Comparison of ENCODE assay signal across 31 cellular contexts in genomic region chr3:55009372-55009771, GRCh38.
"Had no signal": no experiment of that assay in that cellular context is flagged by ENCODE, and none has a peak within 500 bp of the region (broad histone marks: within the 10 kb centered on the region; RNA-seq: fewer than 3 reads in every experiment).

No MANE protein-coding gene starts in this region.

- H3K9me3 ChIP-seq: ascending aorta, breast epithelium, esophagus muscularis mucosa, gastrocnemius medialis had no signal

- H3K4me1 ChIP-seq: ascending aorta, breast epithelium, esophagus muscularis mucosa, foreskin keratinocyte, gastrocnemius medialis had no signal

- H3K36me3 ChIP-seq: ascending aorta, breast epithelium, esophagus muscularis mucosa, gastrocnemius medialis had no signal

- H3K27ac ChIP-seq: ascending aorta, breast epithelium, coronary artery, esophagus muscularis mucosa, foreskin keratinocyte, gastrocnemius medialis had no signal

- H3K27me3 Mint-ChIP-seq: activated CD4-positive, alpha-beta memory T cell treated with anti-CD3 and anti-CD28 coated beads for 36 hours; activated CD4-positive, alpha-beta T cell treated with anti-CD3 and anti-CD28 coated beads, Interleukin-2, amount 10 ng/mL, durations not matched to agents 24 days and 14 days; activated CD8-positive, alpha-beta memory T cell treated with anti-CD3 and anti-CD28 coated beads, Interleukin-2, amount 10 ng/mL, durations not matched to agents 7 days and 5 days; activated naive CD8-positive, alpha-beta T cell treated with anti-CD3 and anti-CD28 coated beads, Interleukin-2, amount 10 ng/mL, durations not matched to agents 7 days and 5 days; central memory CD8-positive, alpha-beta T cell; dendritic cell treated with granulocyte-macrophage colony-stimulating factor and Interleukin-4, amounts not matched to agents 40 ng/mL and 50 ng/mL, for 4 days; effector memory CD8-positive, alpha-beta T cell had no signal

- H3K36me3 Mint-ChIP-seq: activated CD4-positive, alpha-beta memory T cell treated with anti-CD3 and anti-CD28 coated beads for 36 hours; activated CD8-positive, alpha-beta memory T cell treated with anti-CD3 and anti-CD28 coated beads, Interleukin-2, amount 10 ng/mL, durations not matched to agents 7 days and 5 days; activated naive CD4-positive, alpha-beta T cell treated with anti-CD3 and anti-CD28 coated beads, Interleukin-2, amount 10 ng/mL, durations not matched to agents 7 days and 5 days; activated naive CD4-positive, alpha-beta T cell treated with anti-CD3 and anti-CD28 coated beads, Interleukin-2, amount 50 U/mL, for 72 hours; activated naive CD8-positive, alpha-beta T cell treated with anti-CD3 and anti-CD28 coated beads, Interleukin-2, amount 10 ng/mL, durations not matched to agents 7 days and 5 days; brain had no signal

- ATAC-seq: activated CD4-positive, alpha-beta T cell treated with anti-CD3 and anti-CD28 coated beads for 36 hours; activated CD8-positive, alpha-beta memory T cell treated with anti-CD3 and anti-CD28 coated beads, Interleukin-2, amount 10 ng/mL, durations not matched to agents 7 days and 5 days; activated CD8-positive, alpha-beta T cell treated with anti-CD3 and anti-CD28 coated beads, Interleukin-2, amount 10 ng/mL, durations not matched to agents 7 days and 5 days; activated naive CD4-positive, alpha-beta T cell treated with anti-CD3 and anti-CD28 coated beads, Interleukin-2, amount 50 U/mL, for 72 hours; effector memory CD8-positive, alpha-beta T cell; foreskin keratinocyte; gastrocnemius medialis had no signal

- H3K27me3 ChIP-seq: ascending aorta, breast epithelium, esophagus muscularis mucosa, foreskin keratinocyte, gastrocnemius medialis had no signal

- DNase-seq: activated CD4-positive, alpha-beta memory T cell treated with anti-CD3 and anti-CD28 coated beads for 36 hours; activated CD4-positive, alpha-beta T cell treated with anti-CD3 and anti-CD28 coated beads for 36 hours; activated CD4-positive, alpha-beta T cell treated with anti-CD3 and anti-CD28 coated beads, Interleukin-2, amount 10 ng/mL, durations not matched to agents 24 days and 14 days; activated CD4-positive, CD25-positive, alpha-beta regulatory T cell; activated CD4-positive, CD25-positive, alpha-beta regulatory T cell treated with anti-CD3 and anti-CD28 coated beads, Interleukin-2, amount 50 U/mL, for 72 hours; activated CD8-positive, alpha-beta memory T cell treated with anti-CD3 and anti-CD28 coated beads, Interleukin-2, amount 10 ng/mL, durations not matched to agents 7 days and 5 days; activated CD8-positive, alpha-beta memory T cell treated with anti-CD3 and anti-CD28 coated beads, Interleukin-2, amount 50 U/mL, for 4 hours; activated CD8-positive, alpha-beta T cell treated with anti-CD3 and anti-CD28 coated beads, Interleukin-2, amount 10 ng/mL, durations not matched to agents 7 days and 5 days; activated gamma-delta T cell; activated naive CD4-positive, alpha-beta T cell; activated naive CD4-positive, alpha-beta T cell treated with anti-CD3 and anti-CD28 coated beads, Interleukin-2, amount 10 ng/mL, durations not matched to agents 7 days and 5 days; activated naive CD8-positive, alpha-beta T cell treated with anti-CD3 and anti-CD28 coated beads, Interleukin-2, amount 10 ng/mL, durations not matched to agents 7 days and 5 days; activated T-cell treated with anti-CD3 and anti-CD28 coated beads, Interleukin-2, amount 50 U/mL, for 1 hour; activated T-cell treated with anti-CD3 and anti-CD28 coated beads, Interleukin-2, amount 50 U/mL, for 48 hours; effector CD4-positive, alpha-beta T cell; effector memory CD8-positive, alpha-beta T cell; erythroblast; foreskin keratinocyte; gastrocnemius medialis; glutamatergic neuron; T-helper 2 cell had no signal

- H3K9me3 Mint-ChIP-seq: activated CD4-positive, alpha-beta memory T cell treated with anti-CD3 and anti-CD28 coated beads for 36 hours; activated CD4-positive, alpha-beta T cell treated with anti-CD3 and anti-CD28 coated beads, Interleukin-2, amount 10 ng/mL, durations not matched to agents 24 days and 14 days; activated naive CD8-positive, alpha-beta T cell treated with anti-CD3 and anti-CD28 coated beads, Interleukin-2, amount 10 ng/mL, durations not matched to agents 7 days and 5 days; activated T-helper 1 cell treated with anti-CD3 and anti-CD28 coated beads, Interleukin-12 subunit alpha, Interleukin-12 subunit beta, Interleukin-2, Interleukin-4 antibody, amounts not matched to agents 30 ng/mL and 10 ng/mL and 1 ng/mL, durations not matched to agents 14 hours and 24 hours and 36 hours; activated T-helper 2 cell treated with anti-CD3 and anti-CD28 coated beads, Interferon-gamma antibody, Interleukin-2, Interleukin-4, amounts not matched to agents 10 μg/mL and 5 μg/mL and 100 μg/mL, durations not matched to agents 14 hours and 24 hours and 36 hours; dendritic cell treated with granulocyte-macrophage colony-stimulating factor and Interleukin-4, amounts not matched to agents 40 ng/mL and 50 ng/mL, for 4 days had no signal

- H3K4me1 Mint-ChIP-seq: activated CD4-positive, alpha-beta T cell treated with anti-CD3 and anti-CD28 coated beads for 36 hours; activated CD4-positive, alpha-beta T cell treated with anti-CD3 and anti-CD28 coated beads, Interleukin-2, amount 10 ng/mL, durations not matched to agents 24 days and 14 days; activated CD8-positive, alpha-beta memory T cell treated with anti-CD3 and anti-CD28 coated beads, Interleukin-2, amount 10 ng/mL, durations not matched to agents 7 days and 5 days; activated naive CD4-positive, alpha-beta T cell treated with anti-CD3 and anti-CD28 coated beads, Interleukin-2, amount 10 ng/mL, durations not matched to agents 7 days and 5 days; activated naive CD8-positive, alpha-beta T cell treated with anti-CD3 and anti-CD28 coated beads, Interleukin-2, amount 10 ng/mL, durations not matched to agents 7 days and 5 days; central memory CD8-positive, alpha-beta T cell had no signal

- H3K4me3 Mint-ChIP-seq: activated CD4-positive, alpha-beta memory T cell treated with anti-CD3 and anti-CD28 coated beads for 36 hours; activated CD4-positive, alpha-beta T cell treated with anti-CD3 and anti-CD28 coated beads for 36 hours; activated CD4-positive, alpha-beta T cell treated with anti-CD3 and anti-CD28 coated beads, Interleukin-2, amount 10 ng/mL, durations not matched to agents 24 days and 14 days; activated CD8-positive, alpha-beta memory T cell treated with anti-CD3 and anti-CD28 coated beads, Interleukin-2, amount 10 ng/mL, durations not matched to agents 7 days and 5 days; activated CD8-positive, alpha-beta T cell treated with anti-CD3 and anti-CD28 coated beads, Interleukin-2, amount 10 ng/mL, durations not matched to agents 7 days and 5 days; activated naive CD4-positive, alpha-beta T cell treated with anti-CD3 and anti-CD28 coated beads, Interleukin-2, amount 10 ng/mL, durations not matched to agents 7 days and 5 days; activated naive CD8-positive, alpha-beta T cell treated with anti-CD3 and anti-CD28 coated beads, Interleukin-2, amount 10 ng/mL, durations not matched to agents 7 days and 5 days; activated T-helper 1 cell treated with anti-CD3 and anti-CD28 coated beads, Interleukin-12 subunit alpha, Interleukin-12 subunit beta, Interleukin-2, Interleukin-4 antibody, amounts not matched to agents 30 ng/mL and 10 ng/mL and 1 ng/mL, durations not matched to agents 14 hours and 24 hours and 36 hours; brain; central memory CD8-positive, alpha-beta T cell; dendritic cell treated with granulocyte-macrophage colony-stimulating factor and Interleukin-4, amounts not matched to agents 40 ng/mL and 50 ng/mL, for 4 days; effector memory CD8-positive, alpha-beta T cell had no signal

- H3K4me3 ChIP-seq: ascending aorta, breast epithelium, coronary artery, esophagus muscularis mucosa, gastrocnemius medialis had no signal

- H3K27ac Mint-ChIP-seq: activated CD4-positive, alpha-beta memory T cell treated with anti-CD3 and anti-CD28 coated beads for 36 hours; activated CD4-positive, alpha-beta T cell treated with anti-CD3 and anti-CD28 coated beads for 36 hours; activated CD4-positive, alpha-beta T cell treated with anti-CD3 and anti-CD28 coated beads, Interleukin-2, amount 10 ng/mL, durations not matched to agents 24 days and 14 days; activated CD8-positive, alpha-beta memory T cell treated with anti-CD3 and anti-CD28 coated beads, Interleukin-2, amount 10 ng/mL, durations not matched to agents 7 days and 5 days; activated CD8-positive, alpha-beta T cell treated with anti-CD3 and anti-CD28 coated beads, Interleukin-2, amount 10 ng/mL, durations not matched to agents 7 days and 5 days; activated naive CD4-positive, alpha-beta T cell treated with anti-CD3 and anti-CD28 coated beads, Interleukin-2, amount 10 ng/mL, durations not matched to agents 7 days and 5 days; activated naive CD4-positive, alpha-beta T cell treated with anti-CD3 and anti-CD28 coated beads, Interleukin-2, amount 50 U/mL, for 72 hours; activated naive CD8-positive, alpha-beta T cell treated with anti-CD3 and anti-CD28 coated beads, Interleukin-2, amount 10 ng/mL, durations not matched to agents 7 days and 5 days; activated T-helper 1 cell treated with anti-CD3 and anti-CD28 coated beads, Interleukin-12 subunit alpha, Interleukin-12 subunit beta, Interleukin-2, Interleukin-4 antibody, amounts not matched to agents 30 ng/mL and 10 ng/mL and 1 ng/mL, durations not matched to agents 14 hours and 24 hours and 36 hours; activated T-helper 2 cell treated with anti-CD3 and anti-CD28 coated beads, Interferon-gamma antibody, Interleukin-2, Interleukin-4, amounts not matched to agents 10 μg/mL and 5 μg/mL and 100 μg/mL, durations not matched to agents 14 hours and 24 hours and 36 hours; brain; dendritic cell treated with granulocyte-macrophage colony-stimulating factor and Interleukin-4, amounts not matched to agents 40 ng/mL and 50 ng/mL, for 4 days; effector memory CD8-positive, alpha-beta T cell had no signal
